ENCODE assay signal across 8 cellular contexts in genomic region chr22:43263645-43264514, GRCh38.
DNase-seq lines count a peak whose midpoint lies in the region; ATAC-seq and TF ChIP-seq lines count a peak whose summit lies in the region.

No MANE protein-coding gene starts in this region.

- H3K27me3 ChIP-seq in esophagus squamous epithelium, result peaks cover 0 to 6% (median 0%) of the 10 kb centered on the region in 4 donors

- ATAC-seq in GM18498 (IDR thresholded peaks at IDR 0.05; ENCODE audit: unreplicated experiment), result peak; percentile 72
- ATAC-seq in HG02840 (IDR thresholded peaks at IDR 0.05; ENCODE audit: low FRiP score, unreplicated experiment), result peak; percentile 56

- H3K4me3 ChIP-seq in esophagus squamous epithelium, result peak overlapping the region in 1 of 4 donors; percentile 4

- no peak for TF ChIP-seq CTCF in esophagus squamous epithelium (IDR thresholded peaks at IDR 0.05)

- H3K36me3 ChIP-seq in esophagus squamous epithelium, result no peaks in the 10 kb centered on the region

- 7 to 10% methylated on average over 23 to 24 of the region's 27 CpGs for WGBS in esophagus squamous epithelium, 2 donors

- H3K4me1 ChIP-seq in esophagus squamous epithelium, result peaks cover 0 to 31% (median 19%) of the 10 kb centered on the region in 3 donors

- intact Hi-C loops in esophagus squamous epithelium (cut with DNase I), result no loop called here

- DNase-seq in NCI-H748 treated with DMSO at 0.1 percent for 48 hours (lab: John Stamatoyannopoulos, UW) (peak; percentile 63), esophagus squamous epithelium (lab: John Stamatoyannopoulos, UW) (no peak), pulmonary artery endothelial cell (ENCODE audit: low read depth, low spot score) (peak; percentile 91), SW 1271 (lab: John Stamatoyannopoulos, UW) (no peak), NCI-H2029 (lab: John Stamatoyannopoulos, UW) (no peak)
- peak; percentile 86 for DNase-seq in activated CD8-positive, alpha-beta memory T cell treated with anti-CD3 and anti-CD28 coated beads, Interleukin-2, amount 50 U/mL, for 4 hours

- TF ChIP-seq POLR2A in esophagus squamous epithelium (IDR thresholded peaks at IDR 0.05), result no peak

- H3K27ac ChIP-seq in esophagus squamous epithelium, result peak overlapping the region in 3 of 4 donors; percentile 22 to 64 (median 39)

- no peaks in the 10 kb centered on the region for H3K9me3 ChIP-seq in esophagus squamous epithelium

Comparison
In these comparisons a context has a peak if more than half of its experiments do, and no peak if none do; other contexts are left out.
1. DNase-seq: peak in NCI-H748 treated with DMSO at 0.1 percent for 48 hours (single experiment), activated CD8-positive, alpha-beta memory T cell treated with anti-CD3 and anti-CD28 coated beads, Interleukin-2, amount 50 U/mL, for 4 hours (single experiment) and pulmonary artery endothelial cell (single experiment); none in esophagus squamous epithelium (single experiment), SW 1271 (0 of 2) and NCI-H2029 (single experiment).